Comparison of ENCODE assay signal across 8 cellular contexts in the genomic region with DNA sequence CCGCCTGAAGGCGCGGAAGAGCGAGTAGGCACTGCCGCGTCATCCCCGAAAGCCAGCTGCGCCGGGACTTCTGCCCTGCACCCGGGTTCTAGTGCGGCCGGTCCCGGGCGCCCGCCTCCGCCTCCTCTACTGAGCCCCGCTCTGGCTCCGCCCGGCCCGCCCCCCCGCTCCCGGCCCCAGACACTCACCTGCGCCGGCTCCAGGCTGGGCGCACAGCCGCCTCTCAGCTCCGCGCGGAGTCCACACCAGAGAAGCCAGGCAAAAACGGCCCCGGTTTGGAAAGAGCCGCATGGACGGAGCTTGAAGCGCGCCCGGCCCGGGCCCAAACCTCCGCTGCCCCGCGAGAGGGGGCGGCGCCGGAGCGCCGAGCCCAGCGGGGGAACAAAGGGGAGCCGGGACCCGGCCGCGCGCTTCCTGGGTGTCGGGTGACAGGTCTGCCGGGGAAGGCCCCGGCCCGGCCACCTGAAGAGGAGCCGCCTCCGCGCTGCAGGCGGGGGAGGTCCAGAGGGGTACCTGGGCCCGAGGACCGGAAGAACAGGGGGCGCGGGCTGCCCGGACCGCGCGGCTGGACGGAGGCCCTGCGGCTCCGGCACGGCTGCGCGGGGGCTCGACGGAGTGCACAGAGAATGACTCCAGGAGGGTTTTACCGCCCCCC.
DNase-seq lines count a peak whose midpoint lies in the region; ATAC-seq and TF ChIP-seq lines count a peak whose summit lies in the region.

No MANE protein-coding gene starts in this region.

- H3K4me1 ChIP-seq in iPS-20b (ENCODE audit: insufficient read depth, low read length): peaks cover 31% of the 10 kb centered on the region

- ATAC-seq in GM19395 (IDR thresholded peaks at IDR 0.05; ENCODE audit: unreplicated experiment): peak; percentile 32
- ATAC-seq in activated CD8-positive, alpha-beta T cell treated with anti-CD3 and anti-CD28 coated beads for 36 hours: peak; percentile 40
- ATAC-seq in stimulated activated effector memory CD8-positive, alpha-beta T cell treated with anti-CD3 and anti-CD28 coated beads, Interleukin-12 subunit alpha, Interleukin-12 subunit beta, amount 100 ng/mL, for 72 hours: peak; percentile 37

- H3K27me3 Mint-ChIP-seq in activated CD8-positive, alpha-beta T cell treated with anti-CD3 and anti-CD28 coated beads for 36 hours: peaks cover 51% of the 10 kb centered on the region

- H3K36me3 ChIP-seq in iPS-20b (ENCODE audit: insufficient read depth, low read depth, low read length): no peaks in the 10 kb centered on the region

- H3K4me3 Mint-ChIP-seq in activated CD8-positive, alpha-beta T cell treated with anti-CD3 and anti-CD28 coated beads for 36 hours: peak overlapping the region; percentile 36
- H3K4me3 Mint-ChIP-seq in stimulated activated effector memory CD8-positive, alpha-beta T cell treated with anti-CD3 and anti-CD28 coated beads, Interleukin-12 subunit alpha, Interleukin-12 subunit beta, amount 100 ng/mL, for 72 hours: peak overlapping the region; percentile 78

- H3K4me3 ChIP-seq in iPS-20b (ENCODE audit: low read length): peak overlapping the region; percentile 44; the same call in 1 of the 2 replicates

- H3K9me3 Mint-ChIP-seq in activated CD8-positive, alpha-beta T cell treated with anti-CD3 and anti-CD28 coated beads for 36 hours: no peaks in the 10 kb centered on the region
- no peaks in the 10 kb centered on the region for H3K9me3 Mint-ChIP-seq in stimulated activated effector memory CD8-positive, alpha-beta T cell treated with anti-CD3 and anti-CD28 coated beads, Interleukin-12 subunit alpha, Interleukin-12 subunit beta, amount 100 ng/mL, for 72 hours

- no peak for TF ChIP-seq CTCF in activated CD8-positive, alpha-beta T cell treated with anti-CD3 and anti-CD28 coated beads for 36 hours (IDR thresholded peaks at IDR 0.05)

- peak overlapping the region; percentile 56; the same call in 1 of the 2 replicates for H3K9ac ChIP-seq in iPS-20b (ENCODE audit: low read depth, low read length)

- H3K27ac ChIP-seq in iPS-20b (ENCODE audit: low read length): no peak overlapping the region

- POLR2A ChIA-PET in activated CD8-positive, alpha-beta T cell treated with anti-CD3 and anti-CD28 coated beads for 36 hours (lab: Charles Lee): no interaction called here

- H3K36me3 Mint-ChIP-seq in activated CD8-positive, alpha-beta T cell treated with anti-CD3 and anti-CD28 coated beads for 36 hours (ENCODE audit: low read depth): no peaks in the 10 kb centered on the region
- H3K36me3 Mint-ChIP-seq in stimulated activated effector memory CD8-positive, alpha-beta T cell treated with anti-CD3 and anti-CD28 coated beads, Interleukin-12 subunit alpha, Interleukin-12 subunit beta, amount 100 ng/mL, for 72 hours: peaks cover 9% of the 10 kb centered on the region

- no peak overlapping the region for H3K27ac Mint-ChIP-seq in activated CD8-positive, alpha-beta T cell treated with anti-CD3 and anti-CD28 coated beads for 36 hours
- H3K27ac Mint-ChIP-seq in stimulated activated effector memory CD8-positive, alpha-beta T cell treated with anti-CD3 and anti-CD28 coated beads, Interleukin-12 subunit alpha, Interleukin-12 subunit beta, amount 100 ng/mL, for 72 hours: no peak overlapping the region

- H3K4me1 Mint-ChIP-seq in activated CD8-positive, alpha-beta T cell treated with anti-CD3 and anti-CD28 coated beads for 36 hours (ENCODE audit: low read depth): peaks cover 25% of the 10 kb centered on the region
- peaks cover 31% of the 10 kb centered on the region for H3K4me1 Mint-ChIP-seq in stimulated activated effector memory CD8-positive, alpha-beta T cell treated with anti-CD3 and anti-CD28 coated beads, Interleukin-12 subunit alpha, Interleukin-12 subunit beta, amount 100 ng/mL, for 72 hours

- DNase-seq in CD1c-positive myeloid dendritic cell (ENCODE audit: extremely low spot score) (peak; percentile 45), NCI-H1048 (lab: John Stamatoyannopoulos, UW) (peak; percentile 83), HCEC 1CT (no peak), pons (ENCODE audit: low spot score) (no peak)
- DNase-seq in activated CD8-positive, alpha-beta T cell treated with anti-CD3 and anti-CD28 coated beads for 36 hours: peak; percentile 47
- DNase-seq in stimulated activated effector memory CD8-positive, alpha-beta T cell treated with anti-CD3 and anti-CD28 coated beads, Interleukin-12 subunit alpha, Interleukin-12 subunit beta, amount 100 ng/mL, for 72 hours (ENCODE audit: low spot score in 2 of 2): peak in 1 of 2 donors; percentile 67

- intact Hi-C loops in activated CD8-positive, alpha-beta T cell treated with anti-CD3 and anti-CD28 coated beads for 36 hours (cut with micrococcal nuclease): no loop called here

- H3K9me3 ChIP-seq in iPS-20b (ENCODE audit: insufficient read depth, low read depth, low read length): peaks cover 2% of the 10 kb centered on the region; the same call in 1 of the 2 replicates

- H3K27me3 ChIP-seq in iPS-20b (ENCODE audit: insufficient read depth, low read length): peaks cover 100% of the 10 kb centered on the region

- CTCF ChIA-PET in activated CD8-positive, alpha-beta T cell treated with anti-CD3 and anti-CD28 coated beads for 36 hours (lab: Charles Lee): interaction anchor here (1.3 kb wide), 1 partner anchor 45 kb away, joined by 6 read pairs; no protein-coding TSS in a partner anchor

Comparison
In these comparisons a context has a peak if more than half of its experiments do, and no peak if none do; other contexts are left out.
1. DNase-seq: peak in CD1c-positive myeloid dendritic cell (single experiment), NCI-H1048 (single experiment) and activated CD8-positive, alpha-beta T cell treated with anti-CD3 and anti-CD28 coated beads for 36 hours (single experiment); none in HCEC 1CT (single experiment) and pons (single experiment).
2. Peak in every context shown above with its lines, with median percentiles within 50 percentile points of each other: ATAC-seq.